In the genomic region with DNA sequence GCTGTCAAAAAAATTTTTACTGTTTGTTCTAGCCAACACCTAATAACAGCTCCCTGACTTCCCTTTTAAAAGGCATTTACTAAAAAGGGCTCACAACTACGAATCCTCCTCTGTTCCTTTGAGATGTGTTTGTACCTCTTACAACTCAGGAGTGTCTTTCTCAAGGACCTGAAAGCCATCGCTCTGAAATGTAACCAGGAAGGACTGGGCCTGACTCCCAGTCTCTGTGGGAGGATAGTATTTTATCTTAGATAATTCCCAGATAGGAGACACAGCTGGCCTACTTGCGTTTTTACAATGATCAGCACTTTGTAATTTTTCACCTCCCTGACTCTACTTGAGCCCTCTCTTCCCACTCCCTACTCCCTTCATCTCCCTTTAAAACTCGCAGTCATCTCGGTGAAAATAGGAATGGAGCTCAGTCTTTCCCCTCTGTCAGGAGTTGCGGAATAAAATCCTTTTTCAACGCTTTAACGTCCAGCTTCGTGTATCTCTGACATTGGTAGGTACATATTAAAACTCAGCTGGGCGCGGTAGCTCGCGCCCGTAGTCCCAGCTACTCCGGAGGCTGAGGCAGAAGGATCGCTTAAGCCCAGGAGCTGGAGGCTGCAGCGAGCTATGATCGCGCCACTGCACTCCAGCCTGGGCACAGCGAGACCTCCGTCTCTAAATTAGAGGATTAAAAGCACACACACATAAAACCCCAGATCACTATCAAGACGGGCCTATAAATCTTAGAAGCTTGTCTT, we compare ENCODE assay signal across 8 cellular contexts. TPM values are rescaled to one million over a fixed set of nuclear protein-coding genes. Genes with fewer than 3 reads are reported as not detected.
DNase-seq lines count a peak whose midpoint lies in the region; TF ChIP-seq lines count a peak whose summit lies in the region.

No MANE protein-coding gene starts in this region.

- H3K27me3 Mint-ChIP-seq in nephron (ENCODE audit: low read depth): no peaks in the 10 kb centered on the region

- H3K4me3 Mint-ChIP-seq in nephron: peak overlapping the region; percentile 92 to 96 (median 95)

- no peaks in the 10 kb centered on the region for H3K9me3 Mint-ChIP-seq in nephron

- DNase-seq in EL (peak; percentile 9), OCI-M1 (lab: John Stamatoyannopoulos, UW) (peak; percentile 31), dorsolateral prefrontal cortex (no peak), GM19240 (ENCODE audit: insufficient read length, low spot score) (no peak), cortex of kidney (lab: John Stamatoyannopoulos, UW) (no peak), inferior parietal cortex (ENCODE audit: extremely low spot score) (no peak), ureter (ENCODE audit: low spot score) (no peak)

- H3K4me3 ChIP-seq in dorsolateral prefrontal cortex: peak overlapping the region; percentile 60 to 98 (median 87)

- no peak for TF ChIP-seq CTCF in dorsolateral prefrontal cortex (IDR thresholded peaks at IDR 0.05 in 54 of 56, conservative IDR thresholded peaks at IDR 0.05 in 2 of 56; ENCODE audit: low read depth in 1 of 56, partially characterized antibody in 56 of 56)
- TF ChIP-seq CTCF in nephron (IDR thresholded peaks at IDR 0.05; ENCODE audit: unreplicated experiment in 3 of 3): no peak

- peak overlapping the region; percentile 98 to 99 (median 98) for H3K27ac Mint-ChIP-seq in nephron

- intact Hi-C loops in dorsolateral prefrontal cortex (cut with DNase I): loop anchor here (5.0 kb wide), 2 partner anchors 37 to 52 kb away; a partner anchor contains a TSS

- H3K4me1 Mint-ChIP-seq in nephron: peaks cover 58% of the 10 kb centered on the region

- no peaks in the 10 kb centered on the region for H3K27me3 ChIP-seq in dorsolateral prefrontal cortex

- H3K27ac ChIP-seq in dorsolateral prefrontal cortex: peak overlapping the region in 53 of 59 donors; percentile 67 to 99 (median 95)

- H3K36me3 Mint-ChIP-seq in nephron (ENCODE audit: low read depth): peaks cover 26% of the 10 kb centered on the region

RNA-seq across cellular contexts. Expression of a gene that starts 1.1 kb away (rescaled TPM):
- 10 to 100 TPM in 104 of 120 experiments, 1 to 10 TPM in 16; 7.6 to 19.7 (median 12.6) TPM for total RNA-seq in dorsolateral prefrontal cortex
- 22.4 TPM for total RNA-seq in ureter

RNA-seq across cellular contexts. Expression of a gene that starts 13.2 kb away (rescaled TPM):
- 1 to 10 TPM in 90 of 120 experiments, under 1 TPM in 26, not detected in 4; 0.10 to 5.8 (median 1.8) TPM for total RNA-seq in dorsolateral prefrontal cortex
- total RNA-seq in ureter: not detected

RNA-seq across cellular contexts. Expression of a gene that starts 38.1 kb away (rescaled TPM):
- 10 to 100 TPM in 3 of 120 experiments, 1 to 10 TPM in 5, not detected in 112; 4.4 to 11.0 (median 5.2) TPM for total RNA-seq in dorsolateral prefrontal cortex
- not detected for total RNA-seq in ureter

Comparison
In these comparisons a context has a peak if more than half of its experiments do, and no peak if none do; other contexts are left out.
1. DNase-seq: peak in EL (single experiment) and OCI-M1 (single experiment); none in dorsolateral prefrontal cortex (0 of 10), GM19240 (single experiment), cortex of kidney (single experiment), inferior parietal cortex (single experiment) and ureter (single experiment).